ENCODE assay signal across 24 cellular contexts in the genomic region with DNA sequence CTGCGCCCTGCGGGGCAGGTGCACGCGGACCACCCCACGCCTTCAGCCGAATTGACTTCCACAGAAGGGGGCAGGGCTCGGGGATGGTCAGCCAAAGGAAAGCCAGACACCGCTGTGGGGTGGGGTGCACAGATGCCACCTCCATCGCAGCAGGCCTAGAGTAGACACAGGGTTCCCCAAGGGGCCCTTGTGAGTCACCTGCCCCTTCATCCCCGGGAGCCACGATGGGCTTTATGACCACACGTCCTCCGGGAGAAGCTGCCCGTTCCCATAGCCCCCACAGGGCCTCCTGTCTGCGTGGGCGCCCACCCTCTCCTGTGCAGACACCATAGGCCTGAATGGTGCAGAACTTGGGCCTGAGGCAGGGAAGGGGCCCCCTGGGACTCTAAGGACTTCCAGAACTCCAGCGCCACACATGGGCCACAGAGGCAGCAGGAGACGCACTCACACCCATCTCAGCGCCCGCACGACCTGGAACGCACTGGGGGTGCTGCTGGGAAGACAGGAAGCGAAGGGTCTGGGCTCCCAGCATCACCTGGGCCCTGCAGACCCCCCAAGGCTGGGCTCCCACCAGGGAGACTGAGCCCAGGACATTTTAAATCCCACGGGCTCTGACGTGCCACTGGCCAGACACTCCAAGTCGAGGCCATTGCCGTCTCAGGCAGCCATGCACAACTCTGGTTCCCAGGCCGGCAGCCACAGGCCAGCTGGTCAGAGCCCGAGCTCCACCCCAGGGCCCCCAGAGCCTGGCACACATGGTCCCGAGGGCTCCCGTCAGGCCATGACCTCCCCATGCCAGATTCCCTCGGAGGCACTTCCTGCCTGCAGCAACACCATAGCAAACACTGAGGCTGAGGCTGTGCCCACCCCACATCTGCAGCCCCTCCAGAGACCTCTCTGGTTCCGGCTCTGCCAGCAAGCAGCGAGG.
DNase-seq lines count a peak whose midpoint lies in the region; ATAC-seq and TF ChIP-seq lines count a peak whose summit lies in the region.
"Had no signal": no experiment of that assay in that cellular context is flagged by ENCODE, and none has a peak within 500 bp of the region (broad histone marks: within the 10 kb centered on the region; RNA-seq: fewer than 3 reads in every experiment).

No MANE protein-coding gene starts in this region.

- peak overlapping the region in 1 of 2 donors; percentile 49 for H3K27ac Mint-ChIP-seq in natural killer cell treated with Interleukin-12 subunit alpha and Interleukin-12 subunit beta and Interleukin-15 and Interleukin-18, amount 100 ng/mL, for 72 hours
- no peak overlapping the region for H3K27ac Mint-ChIP-seq in natural killer cell
- no peak overlapping the region for H3K27ac Mint-ChIP-seq in chondrocyte (ENCODE audit: unreplicated experiment)

- no peaks in the 10 kb centered on the region for H3K9me3 Mint-ChIP-seq in natural killer cell treated with Interleukin-12 subunit alpha and Interleukin-12 subunit beta and Interleukin-15 and Interleukin-18, amount 100 ng/mL, for 72 hours
- no peaks in the 10 kb centered on the region for H3K9me3 Mint-ChIP-seq in natural killer cell
- no peaks in the 10 kb centered on the region for H3K9me3 Mint-ChIP-seq in chondrocyte (ENCODE audit: low read depth)

- TF ChIP-seq EP300 in SK-N-SH (IDR thresholded peaks at IDR 0.05; ENCODE audit: borderline replicate concordance in 1 of 2, low read depth in 1 of 2, low read length in 1 of 2): no peak

- TF ChIP-seq RAD21 in SK-N-SH (IDR thresholded peaks at IDR 0.05; ENCODE audit: low read length): no peak

- H3K9me3 ChIP-seq in osteoblast (ENCODE audit: low read depth, low read length) (no peaks in the 10 kb centered on the region), upper lobe of right lung (no peaks in the 10 kb centered on the region), SK-N-SH (no peaks in the 10 kb centered on the region)
- H3K9me3 ChIP-seq: MG63 had no signal

- CTCF ChIA-PET in SK-N-SH (lab: Yijun Ruan, JAX): no interaction called here

- no peaks in the 10 kb centered on the region for H3K9me2 ChIP-seq in SK-N-SH

- intact Hi-C loops in natural killer cell (cut with micrococcal nuclease): no loop called here
- intact Hi-C loops in upper lobe of right lung (cut with DNase I): no loop called here

- peaks cover 0 to 8% of the 10 kb centered on the region in 2 donors for H3K27me3 Mint-ChIP-seq in natural killer cell treated with Interleukin-12 subunit alpha and Interleukin-12 subunit beta and Interleukin-15 and Interleukin-18, amount 100 ng/mL, for 72 hours
- H3K27me3 Mint-ChIP-seq in natural killer cell (ENCODE audit: low read depth in 2 of 2) (peaks cover 0 to 22% of the 10 kb centered on the region in 2 donors), chondrocyte (ENCODE audit: low read depth) (peaks cover 4% of the 10 kb centered on the region)

- peaks cover 0 to 14% of the 10 kb centered on the region in 2 donors for H3K4me1 Mint-ChIP-seq in natural killer cell treated with Interleukin-12 subunit alpha and Interleukin-12 subunit beta and Interleukin-15 and Interleukin-18, amount 100 ng/mL, for 72 hours (ENCODE audit: low read depth in 2 of 2)
- H3K4me1 Mint-ChIP-seq in natural killer cell: peaks cover 8 to 21% of the 10 kb centered on the region in 2 donors
- no peaks in the 10 kb centered on the region for H3K4me1 Mint-ChIP-seq in chondrocyte (ENCODE audit: low read depth)

- H3K79me2 ChIP-seq in osteoblast (ENCODE audit: insufficient read depth, low read length): no peaks in the 10 kb centered on the region
- H3K79me2 ChIP-seq in SK-N-SH (ENCODE audit: insufficient read depth): no peaks in the 10 kb centered on the region

- peak; percentile 56 for DNase-seq in natural killer cell treated with Interleukin-12 subunit alpha and Interleukin-12 subunit beta and Interleukin-15 and Interleukin-18, amount 100 ng/mL, for 72 hours (ENCODE audit: low spot score)
- DNase-seq in natural killer cell (no peak), chondrocyte (ENCODE audit: low spot score) (peak; percentile 75), osteoblast (ENCODE audit: insufficient read length, low spot score, missing footprints) (peak; percentile 80), upper lobe of right lung (peak; percentile 65), SK-N-SH (no peak), HUDEP-2 (lab: John Stamatoyannopoulos, UW; ENCODE audit: unreplicated experiment in 76 of 76) (no peak)
- DNase-seq: DMS153; DND-41; IMR-90; KG1; MG63; NCI-H1105 treated with DMSO at 0.1 percent for 48 hours; NCI-H146; NCI-H1930; NCI-H446; NCI-H526; NCI-H82; NK-92 treated with Interleukin-12 subunit alpha and Interleukin-12 subunit beta, amount 100 ng/mL, for 24 hours; PC-9 had no signal

- H3K4me3 Mint-ChIP-seq in natural killer cell treated with Interleukin-12 subunit alpha and Interleukin-12 subunit beta and Interleukin-15 and Interleukin-18, amount 100 ng/mL, for 72 hours: no peak overlapping the region
- H3K4me3 Mint-ChIP-seq in natural killer cell (no peak overlapping the region), chondrocyte (ENCODE audit: unreplicated experiment) (no peak overlapping the region)

- H3F3A ChIP-seq in SK-N-SH (replicated peaks; ENCODE audit: insufficient read depth): no peaks in the 10 kb centered on the region

- peak in 1 of 2 donors; percentile 14 for ATAC-seq in natural killer cell treated with Interleukin-12 subunit alpha and Interleukin-12 subunit beta and Interleukin-15 and Interleukin-18, amount 100 ng/mL, for 72 hours
- ATAC-seq in natural killer cell: no peak
- no peak for ATAC-seq in upper lobe of right lung
- no peak for ATAC-seq in GM18505 (IDR thresholded peaks at IDR 0.05; ENCODE audit: unreplicated experiment)
- ATAC-seq: HCT116, Right ventricle myocardium inferior had no signal

- H3K27ac ChIP-seq in osteoblast (ENCODE audit: low read depth, low read length) (no peak overlapping the region), upper lobe of right lung (no peak overlapping the region), SK-N-SH (ENCODE audit: low read depth in 2 of 2, low read length in 1 of 2) (no peak overlapping the region)
- H3K27ac ChIP-seq: PC-9, SJSA1 had no signal

- no peak overlapping the region for H3K4me3 ChIP-seq in osteoblast (ENCODE audit: insufficient read depth, low read length)
- no peak overlapping the region for H3K4me3 ChIP-seq in upper lobe of right lung
- H3K4me3 ChIP-seq in SK-N-SH (ENCODE audit: low read depth in 2 of 2, low read length in 1 of 2): no peak overlapping the region
- H3K4me3 ChIP-seq: MG63, PC-9, SJSA1 had no signal

- H4K20me1 ChIP-seq in osteoblast (ENCODE audit: insufficient read depth, low read length) (no peaks in the 10 kb centered on the region), SK-N-SH (ENCODE audit: insufficient read depth) (no peaks in the 10 kb centered on the region)

- TF ChIP-seq CTCF in natural killer cell (IDR thresholded peaks at IDR 0.05) (no peak), chondrocyte (IDR thresholded peaks at IDR 0.05) (no peak), osteoblast (IDR thresholded peaks at IDR 0.05; ENCODE audit: extremely low read depth, low read depth, low read length) (no peak), upper lobe of right lung (IDR thresholded peaks at IDR 0.05) (no peak), SK-N-SH (IDR thresholded peaks at IDR 0.05) (no peak)

- H3K9ac ChIP-seq in SK-N-SH: no peak overlapping the region

- no peaks in the 10 kb centered on the region for H3K4me1 ChIP-seq in osteoblast (ENCODE audit: insufficient read depth, low read length)
- H3K4me1 ChIP-seq in upper lobe of right lung: peaks cover 15% of the 10 kb centered on the region
- H3K4me1 ChIP-seq in SK-N-SH (ENCODE audit: control insufficient read depth in 1 of 2, insufficient read depth in 2 of 2, low read depth in 1 of 2, low read length in 1 of 2): peaks cover 0 to 4% of the 10 kb centered on the region in 2 experiments; a peak in 1 of 4 replicates
- H3K4me1 ChIP-seq: SJSA1 had no signal

- 63% methylated on average over 12 of the region's 34 CpGs for WGBS in SK-N-SH (ENCODE audit: low lambda C conversion rate)

- H2AFZ ChIP-seq in osteoblast (ENCODE audit: low read length): no peak overlapping the region
- no peak overlapping the region for H2AFZ ChIP-seq in SK-N-SH (ENCODE audit: low read depth)
- H2AFZ ChIP-seq: PC-9 had no signal

- no peaks in the 10 kb centered on the region for H3K27me3 ChIP-seq in osteoblast (ENCODE audit: insufficient read depth, low read length)
- H3K27me3 ChIP-seq in upper lobe of right lung: peaks cover 3% of the 10 kb centered on the region
- no peaks in the 10 kb centered on the region for H3K27me3 ChIP-seq in SK-N-SH (ENCODE audit: insufficient read depth)
- H3K27me3 ChIP-seq: MG63, SJSA1 had no signal

- POLR2A ChIA-PET in SK-N-SH (lab: Yijun Ruan, JAX): no interaction called here

- H3K36me3 ChIP-seq in osteoblast (ENCODE audit: insufficient read depth, low read length): no peaks in the 10 kb centered on the region
- no peaks in the 10 kb centered on the region for H3K36me3 ChIP-seq in upper lobe of right lung
- H3K36me3 ChIP-seq in SK-N-SH (replicated peaks in 1 of 2; ENCODE audit: control insufficient read depth in 1 of 2, insufficient read depth in 2 of 2, low read length in 1 of 2): no peaks in the 10 kb centered on the region
- H3K36me3 ChIP-seq: MG63, SJSA1 had no signal

- H3K4me2 ChIP-seq in osteoblast (ENCODE audit: insufficient read depth, low read length) (no peak overlapping the region), SK-N-SH (no peak overlapping the region)
- H3K4me2 ChIP-seq: PC-9 had no signal

- TF ChIP-seq POLR2A in GM18505 (IDR thresholded peaks at IDR 0.05; ENCODE audit: borderline replicate concordance, extremely low read depth, insufficient read depth, insufficient read length): no peak

- no peaks in the 10 kb centered on the region for H3K36me3 Mint-ChIP-seq in natural killer cell treated with Interleukin-12 subunit alpha and Interleukin-12 subunit beta and Interleukin-15 and Interleukin-18, amount 100 ng/mL, for 72 hours
- H3K36me3 Mint-ChIP-seq in natural killer cell (no peaks in the 10 kb centered on the region), chondrocyte (ENCODE audit: low read depth) (no peaks in the 10 kb centered on the region)

TF ChIP-seq in SK-N-SH, 30 proteins besides CTCF, POLR2A, EP300 and RAD21:
- TF ChIP-seq YY1 (IDR thresholded peaks at IDR 0.05; ENCODE audit: low read depth): no peak
- TF ChIP-seq, protein P1, sequence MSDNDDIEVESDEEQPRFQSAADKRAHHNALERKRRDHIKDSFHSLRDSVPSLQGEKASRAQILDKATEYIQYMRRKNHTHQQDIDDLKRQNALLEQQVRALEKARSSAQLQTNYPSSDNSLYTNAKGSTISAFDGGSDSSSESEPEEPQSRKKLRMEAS (IDR thresholded peaks at IDR 0.05; ENCODE audit: low read depth): no peak
- no peak for TF ChIP-seq RCOR1 (IDR thresholded peaks at IDR 0.05; ENCODE audit: low read length)
- no peak for TF ChIP-seq NFIC (IDR thresholded peaks at IDR 0.05; ENCODE audit: borderline replicate concordance)
- TF ChIP-seq EZH2phosphoT487 (IDR thresholded peaks at IDR 0.05; ENCODE audit: borderline replicate concordance, low read depth): no peak
- TF ChIP-seq TEAD4 (IDR thresholded peaks at IDR 0.05; ENCODE audit: borderline replicate concordance, insufficient read depth): no peak
- no peak for TF ChIP-seq CHD2 (IDR thresholded peaks at IDR 0.05; ENCODE audit: low read length, partially characterized antibody)

Comparison
In these comparisons a context has a peak if more than half of its experiments do, and no peak if none do; other contexts are left out.
1. DNase-seq: peak in natural killer cell treated with Interleukin-12 subunit alpha and Interleukin-12 subunit beta and Interleukin-15 and Interleukin-18, amount 100 ng/mL, for 72 hours (single experiment), chondrocyte (single experiment), osteoblast (single experiment) and upper lobe of right lung (single experiment); none in natural killer cell (single experiment), SK-N-SH (single experiment) and HUDEP-2 (0 of 76).